In the genomic region with DNA sequence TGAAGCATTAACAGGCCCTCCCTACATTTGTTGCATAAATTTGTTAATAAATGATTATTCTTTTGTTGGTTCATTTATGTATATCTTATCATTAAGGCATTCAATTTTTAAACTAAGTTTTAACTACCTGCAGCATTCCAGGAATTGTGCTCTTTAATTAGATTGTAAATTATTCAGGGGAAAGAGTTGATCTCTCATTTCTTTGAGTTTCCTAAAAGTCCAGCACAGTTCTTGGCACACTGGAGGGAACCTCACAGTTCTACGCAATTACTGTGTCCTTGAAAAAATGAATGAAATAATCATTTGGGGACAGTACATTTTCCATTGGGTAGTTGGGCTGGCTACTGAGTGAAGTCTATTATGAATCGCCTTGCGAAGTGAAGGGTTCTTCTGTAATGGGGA, we compare ENCODE assay signal across 7 cellular contexts. TPM values are rescaled to one million over a fixed set of nuclear protein-coding genes. Genes with fewer than 3 reads are reported as not detected.
DNase-seq lines count a peak whose midpoint lies in the region; ATAC-seq and TF ChIP-seq lines count a peak whose summit lies in the region.

No MANE protein-coding gene starts in this region.

- H3K23ac ChIP-seq in IMR-90 (ENCODE audit: low read depth, low read length) = no peak overlapping the region; the same call in 1 of the 2 replicates

- H4K20me1 ChIP-seq in IMR-90 (ENCODE audit: insufficient read depth, low read length) = peaks cover 5% of the 10 kb centered on the region; the same call in 1 of the 2 replicates

- peak overlapping the region; percentile 22; the same call in 1 of the 2 replicates for H3K18ac ChIP-seq in IMR-90 (ENCODE audit: low read depth, low read length)

- H3K79me1 ChIP-seq in IMR-90 (ENCODE audit: low read depth in 1 of 2, low read length in 2 of 2) = peaks cover 16 to 28% of the 10 kb centered on the region in 2 experiments; a peak in 3 of 4 replicates

- H3K27me3 Mint-ChIP-seq in activated T-helper 1 cell treated with anti-CD3 and anti-CD28 coated beads, Interleukin-12 subunit alpha, Interleukin-12 subunit beta, Interleukin-2, Interleukin-4 antibody, amounts not matched to agents 30 ng/mL and 10 ng/mL and 1 ng/mL, durations not matched to agents 14 hours and 24 hours and 36 hours (ENCODE audit: insufficient read depth) = peaks cover 3% of the 10 kb centered on the region
- no peaks in the 10 kb centered on the region for H3K27me3 Mint-ChIP-seq in stimulated activated memory B cell treated with anti-CD40 and anti-IgM and Interleukin-4, amounts not matched to agents 10 μg/mL and 1 μg/mL and 100 μg/mL, for 72 hours

- H2BK20ac ChIP-seq in IMR-90 (ENCODE audit: low read depth, low read length) = peak overlapping the region; percentile 81; the same call in 1 of the 2 replicates

- in situ Hi-C loops in IMR-90 (cut with MboI; ENCODE audit: low sequenced_read_pairs) = loop anchor here (5.0 kb wide), 1 partner anchor 54 kb away; the partner anchor contains the start of gene PRPF38B

- H2AK5ac ChIP-seq in IMR-90 (ENCODE audit: low read depth, low read length) = 0 out of 2 replicates have a peak overlapping the region, but pooled peaks have one; percentile 15

- H3K27me3 ChIP-seq in IMR-90 (ENCODE audit: control insufficient read depth, insufficient read depth, low read length) (peaks cover 5% of the 10 kb centered on the region), layer of hippocampus (ENCODE audit: control insufficient read depth, insufficient read depth, low read length) (no peaks in the 10 kb centered on the region)

- intact Hi-C loops in IMR-90 (cut with micrococcal nuclease) = loop anchor here (1.0 to 2.0 kb wide), 3 partner anchors 23 to 151 kb away; partner anchors contain the start of gene PRPF38B
- intact Hi-C loops in activated T-helper 1 cell treated with anti-CD3 and anti-CD28 coated beads, Interleukin-12 subunit alpha, Interleukin-12 subunit beta, Interleukin-2, Interleukin-4 antibody, amounts not matched to agents 30 ng/mL and 10 ng/mL and 1 ng/mL, durations not matched to agents 14 hours and 24 hours and 36 hours (cut with micrococcal nuclease) = loop anchor here (1.0 to 5.0 kb wide), 10 partner anchors 41 to 345 kb away; partner anchors contain the start of genes EEIG2, HENMT1, PRPF38B and TMEM167B

- H3K56ac ChIP-seq in IMR-90 (ENCODE audit: extremely low read depth, insufficient read depth, low read length) = peak overlapping the region; percentile 57; the same call in 1 of the 2 replicates

- H3K4me1 ChIP-seq in IMR-90 (ENCODE audit: control insufficient read depth, insufficient read depth, low read length) = no peaks in the 10 kb centered on the region

- peak overlapping the region; percentile 84 for H2BK120ac ChIP-seq in IMR-90 (ENCODE audit: low read depth, low read length)

- CTCF ChIA-PET in IMR-90 (lab: Yijun Ruan, JAX) = interaction anchor here (0.6 to 1.2 kb wide), 2 partner anchors 10 to 15 kb away, joined by 3 to 5 read pairs; no protein-coding TSS in a partner anchor

- peaks cover 14% of the 10 kb centered on the region for H3K36me3 Mint-ChIP-seq in activated T-helper 1 cell treated with anti-CD3 and anti-CD28 coated beads, Interleukin-12 subunit alpha, Interleukin-12 subunit beta, Interleukin-2, Interleukin-4 antibody, amounts not matched to agents 30 ng/mL and 10 ng/mL and 1 ng/mL, durations not matched to agents 14 hours and 24 hours and 36 hours (ENCODE audit: low read depth)
- H3K36me3 Mint-ChIP-seq in stimulated activated memory B cell treated with anti-CD40 and anti-IgM and Interleukin-4, amounts not matched to agents 10 μg/mL and 1 μg/mL and 100 μg/mL, for 72 hours = peaks cover 8% of the 10 kb centered on the region

- H3K9ac ChIP-seq in IMR-90 (ENCODE audit: low read depth, low read length) = no peak overlapping the region

- TF ChIP-seq RAD21 in IMR-90 (IDR thresholded peaks at IDR 0.05; ENCODE audit: low read length) = no peak

- H4K8ac ChIP-seq in IMR-90 (ENCODE audit: low read depth in 2 of 2, low read length in 2 of 2) = peak overlapping the region; percentile 24 to 94; a peak in 3 of 4 replicates

- peaks cover 2% of the 10 kb centered on the region; the same call in 1 of the 2 replicates for H3K36me3 ChIP-seq in IMR-90 (ENCODE audit: control insufficient read depth, insufficient read depth, low read length)

- H2BK5ac ChIP-seq in IMR-90 (ENCODE audit: low read depth, low read length, poor library complexity, severe bottlenecking) = peak overlapping the region; percentile 44

- peak overlapping the region; percentile 96 for H2AK9ac ChIP-seq in IMR-90 (replicated peaks; ENCODE audit: low read depth, low read length, poor library complexity)

- H3K27ac Mint-ChIP-seq in activated T-helper 1 cell treated with anti-CD3 and anti-CD28 coated beads, Interleukin-12 subunit alpha, Interleukin-12 subunit beta, Interleukin-2, Interleukin-4 antibody, amounts not matched to agents 30 ng/mL and 10 ng/mL and 1 ng/mL, durations not matched to agents 14 hours and 24 hours and 36 hours = peak overlapping the region; percentile 100
- H3K27ac Mint-ChIP-seq in stimulated activated memory B cell treated with anti-CD40 and anti-IgM and Interleukin-4, amounts not matched to agents 10 μg/mL and 1 μg/mL and 100 μg/mL, for 72 hours = peak overlapping the region; percentile 94

- peaks cover 33% of the 10 kb centered on the region for H3K4me1 Mint-ChIP-seq in activated T-helper 1 cell treated with anti-CD3 and anti-CD28 coated beads, Interleukin-12 subunit alpha, Interleukin-12 subunit beta, Interleukin-2, Interleukin-4 antibody, amounts not matched to agents 30 ng/mL and 10 ng/mL and 1 ng/mL, durations not matched to agents 14 hours and 24 hours and 36 hours (ENCODE audit: low read depth)
- H3K4me1 Mint-ChIP-seq in stimulated activated memory B cell treated with anti-CD40 and anti-IgM and Interleukin-4, amounts not matched to agents 10 μg/mL and 1 μg/mL and 100 μg/mL, for 72 hours = peaks cover 33% of the 10 kb centered on the region

- dilution Hi-C loops in IMR-90 (cut with HindIII; ENCODE audit: low sequenced_read_pairs, unreplicated experiment) = no loop called here

- BruUV-seq in IMR-90 (replicated peaks; lab: Mats Ljungman, UMichigan) = no TSS peak

- H3K4me3 Mint-ChIP-seq in activated T-helper 1 cell treated with anti-CD3 and anti-CD28 coated beads, Interleukin-12 subunit alpha, Interleukin-12 subunit beta, Interleukin-2, Interleukin-4 antibody, amounts not matched to agents 30 ng/mL and 10 ng/mL and 1 ng/mL, durations not matched to agents 14 hours and 24 hours and 36 hours = peak overlapping the region; percentile 97
- peak overlapping the region; percentile 95 for H3K4me3 Mint-ChIP-seq in stimulated activated memory B cell treated with anti-CD40 and anti-IgM and Interleukin-4, amounts not matched to agents 10 μg/mL and 1 μg/mL and 100 μg/mL, for 72 hours

- no peak for ATAC-seq in IMR-90 (ENCODE audit: low read depth)
- ATAC-seq in stimulated activated memory B cell treated with anti-CD40 and anti-IgM and Interleukin-4, amounts not matched to agents 10 μg/mL and 1 μg/mL and 100 μg/mL, for 72 hours = no peak

- H3K9me3 Mint-ChIP-seq in activated T-helper 1 cell treated with anti-CD3 and anti-CD28 coated beads, Interleukin-12 subunit alpha, Interleukin-12 subunit beta, Interleukin-2, Interleukin-4 antibody, amounts not matched to agents 30 ng/mL and 10 ng/mL and 1 ng/mL, durations not matched to agents 14 hours and 24 hours and 36 hours = no peaks in the 10 kb centered on the region
- H3K9me3 Mint-ChIP-seq in stimulated activated memory B cell treated with anti-CD40 and anti-IgM and Interleukin-4, amounts not matched to agents 10 μg/mL and 1 μg/mL and 100 μg/mL, for 72 hours = no peaks in the 10 kb centered on the region

- no CpG with 5 or more reads among the region's 3 CpGs for WGBS in IMR-90 (ENCODE audit: extremely low coverage in 2 of 2, insufficient read length in 1 of 2), 2 experiments

- H2AFZ ChIP-seq in IMR-90 (replicated peaks; ENCODE audit: low read length, poor library complexity) = peak overlapping the region; percentile 97

- H3K4me3 ChIP-seq in IMR-90 (ENCODE audit: insufficient read depth, low read depth, low read length) = peak overlapping the region; percentile 10; the same call in 1 of the 2 replicates

- TF ChIP-seq CTCF in IMR-90 (conservative IDR thresholded peaks at IDR 0.05; ENCODE audit: low read depth, low read length) = no peak

- 0 out of 2 replicates have a peak, but pooled peaks cover 2% of the 10 kb centered on the region for H3K9me1 ChIP-seq in IMR-90 (ENCODE audit: insufficient read depth, low read length)

- H3K4me2 ChIP-seq in IMR-90 (ENCODE audit: low read depth, low read length) = peak overlapping the region; percentile 47; the same call in 1 of the 2 replicates

- H2BK15ac ChIP-seq in IMR-90 (ENCODE audit: low read depth, low read length) = peak overlapping the region; percentile 39; the same call in 1 of the 3 replicates

- peak overlapping the region; percentile 80; the same call in 1 of the 2 replicates for H3K4ac ChIP-seq in IMR-90 (ENCODE audit: low read depth, low read length)

- POLR2A ChIA-PET in IMR-90 (lab: Charles Lee; ENCODE audit: unreplicated experiment) = no interaction called here

- DNase-seq in IMR-90 (no peak), NCI-H2227 treated with DMSO at 0.1 percent for 48 hours (lab: John Stamatoyannopoulos, UW) (no peak), AG08395 (ENCODE audit: low spot score) (no peak), NCI-H510A (lab: John Stamatoyannopoulos, UW) (no peak)
- no peak for DNase-seq in activated T-helper 1 cell treated with anti-CD3 and anti-CD28 coated beads, Interleukin-12 subunit alpha, Interleukin-12 subunit beta, Interleukin-2, Interleukin-4 antibody, amounts not matched to agents 30 ng/mL and 10 ng/mL and 1 ng/mL, durations not matched to agents 14 hours and 24 hours and 36 hours (ENCODE audit: low spot score)

- H4K91ac ChIP-seq in IMR-90 (ENCODE audit: insufficient read depth, low read depth, low read length) = peak overlapping the region; percentile 47; the same call in 1 of the 2 replicates

- peak overlapping the region; percentile 74 for H4K5ac ChIP-seq in IMR-90 (ENCODE audit: low read depth, low read length)

- peak overlapping the region; percentile 84; the same call in 1 of the 2 replicates for H3K14ac ChIP-seq in IMR-90 (replicated peaks; ENCODE audit: low read depth, low read length)

- H3K27ac ChIP-seq in IMR-90 (ENCODE audit: insufficient read depth, low read length) (no peak overlapping the region), layer of hippocampus (ENCODE audit: low read depth, low read length) (peak overlapping the region; percentile 95)

- H3K9me3 ChIP-seq in IMR-90 (ENCODE audit: control insufficient read depth, insufficient read depth, low read length) = no peaks in the 10 kb centered on the region

- TF ChIP-seq POLR2A in IMR-90 (IDR thresholded peaks at IDR 0.05; ENCODE audit: low read depth, low read length) = no peak

RNA-seq across cellular contexts. Expression of gene STXBP3, which starts 0.5 kb away (rescaled TPM):
- total RNA-seq in IMR-90 (2012; rRNA removed) = 19.7 and 38.3 TPM in 2 replicates
- polyA plus RNA-seq in IMR-90 (2012; rRNA removed) = 14.2 and 19.1 TPM in 2 replicates
- polyA plus RNA-seq in IMR-90 (2012; cell fraction: cytosol; rRNA removed) = 2.3 and 4.0 TPM in 2 replicates
- polyA plus RNA-seq in IMR-90 (2012; cell fraction: nucleus; rRNA removed; ENCODE audit: low replicate concordance) = 13.0 and 19.9 TPM in 2 replicates
- total RNA-seq in activated T-helper 1 cell treated with anti-CD3 and anti-CD28 coated beads, Interleukin-12 subunit alpha, Interleukin-12 subunit beta, Interleukin-2, Interleukin-4 antibody, amounts not matched to agents 30 ng/mL and 10 ng/mL and 1 ng/mL, durations not matched to agents 14 hours and 24 hours and 36 hours = 39.6 and 42.4 TPM in 2 replicates

RNA-seq across cellular contexts. Expression of gene FNDC7, which starts 33.3 kb away (rescaled TPM):
- total RNA-seq in IMR-90 (2012; rRNA removed) = under 0.01 TPM in 1 of 2 replicates, not detected in the other
- polyA plus RNA-seq in IMR-90 (2012; rRNA removed) = 0.06 TPM in 1 of 2 replicates, not detected in the other
- 0.01 and 0.04 TPM in 2 replicates for polyA plus RNA-seq in IMR-90 (2012; cell fraction: cytosol; rRNA removed)
- 0.08 TPM in 2 replicates for polyA plus RNA-seq in IMR-90 (2012; cell fraction: nucleus; rRNA removed; ENCODE audit: low replicate concordance)
- total RNA-seq in activated T-helper 1 cell treated with anti-CD3 and anti-CD28 coated beads, Interleukin-12 subunit alpha, Interleukin-12 subunit beta, Interleukin-2, Interleukin-4 antibody, amounts not matched to agents 30 ng/mL and 10 ng/mL and 1 ng/mL, durations not matched to agents 14 hours and 24 hours and 36 hours = 0.05 TPM in 1 of 2 replicates, not detected in the other

RNA-seq across cellular contexts. Expression of gene PRPF38B, which starts 53.9 kb away (rescaled TPM):
- total RNA-seq in IMR-90 (2012; rRNA removed) = 9.0 and 15.0 TPM in 2 replicates
- 15.5 and 19.3 TPM in 2 replicates for polyA plus RNA-seq in IMR-90 (2012; rRNA removed)
- 3.9 and 6.9 TPM in 2 replicates for polyA plus RNA-seq in IMR-90 (2012; cell fraction: cytosol; rRNA removed)
- 35.6 and 60.1 TPM in 2 replicates for polyA plus RNA-seq in IMR-90 (2012; cell fraction: nucleus; rRNA removed; ENCODE audit: low replicate concordance)
- 94.4 and 99.8 TPM in 2 replicates for total RNA-seq in activated T-helper 1 cell treated with anti-CD3 and anti-CD28 coated beads, Interleukin-12 subunit alpha, Interleukin-12 subunit beta, Interleukin-2, Interleukin-4 antibody, amounts not matched to agents 30 ng/mL and 10 ng/mL and 1 ng/mL, durations not matched to agents 14 hours and 24 hours and 36 hours
